Comparison of ENCODE assay signal across 14 cellular contexts in genomic region chr2:161995553-161996016, GRCh38.
A peak's percentile ranks its signal among the peaks of the same experiment; 100 is the strongest.
DNase-seq lines count a peak whose midpoint lies in the region; ATAC-seq lines count a peak whose summit lies in the region.
"Had no signal": no experiment of that assay in that cellular context is flagged by ENCODE, and none has a peak within 500 bp of the region (broad histone marks: within the 10 kb centered on the region; RNA-seq: fewer than 3 reads in every experiment).

No MANE protein-coding gene starts in this region.

- POLR2A ChIA-PET in activated CD4-positive, alpha-beta T cell treated with anti-CD3 and anti-CD28 coated beads for 36 hours (lab: Charles Lee), result no interaction called here
- POLR2A ChIA-PET in naive thymus-derived CD4-positive, alpha-beta T cell (lab: Charles Lee), result interaction anchor here (0.6 to 2.8 kb wide), 5 partner anchors 16 to 115 kb away, joined by 3 to 16 read pairs (median 4); partner anchors contain the start of gene DPP4

- CTCF ChIA-PET in activated CD4-positive, alpha-beta T cell treated with anti-CD3 and anti-CD28 coated beads for 36 hours (lab: Charles Lee), result interaction anchor here (0.9 to 3.4 kb wide), 6 partner anchors 11 to 229 kb away, joined by 3 to 21 read pairs (median 4); no protein-coding TSS in a partner anchor
- CTCF ChIA-PET in naive thymus-derived CD4-positive, alpha-beta T cell (lab: Charles Lee), result interaction anchor here (0.6 to 2.1 kb wide), 7 partner anchors 11 to 1584 kb away, joined by 3 to 7 read pairs (median 3); no protein-coding TSS in a partner anchor

- H3K4me1 ChIP-seq in naive thymus-derived CD4-positive, alpha-beta T cell (ENCODE audit: control insufficient read depth in 2 of 2, insufficient read depth in 2 of 2, low read length in 2 of 2), result peaks cover 26 to 55% of the 10 kb centered on the region in 2 donors

- no peaks in the 10 kb centered on the region for H3K36me3 ChIP-seq in naive thymus-derived CD4-positive, alpha-beta T cell (ENCODE audit: control insufficient read depth in 2 of 3, insufficient read depth in 3 of 3, low read length in 3 of 3)
- H3K36me3 ChIP-seq: breast epithelium had no signal

- peak; percentile 49 for ATAC-seq in activated CD4-positive, alpha-beta T cell treated with anti-CD3 and anti-CD28 coated beads for 36 hours
- peak; percentile 57 to 61 for ATAC-seq in activated naive CD4-positive, alpha-beta T cell treated with anti-CD3 and anti-CD28 coated beads, Interleukin-2, amount 50 U/mL, for 72 hours
- peak; percentile 48 for ATAC-seq in naive thymus-derived CD4-positive, alpha-beta T cell
- ATAC-seq: A549 had no signal

- no peaks in the 10 kb centered on the region for H3K9me3 ChIP-seq in naive thymus-derived CD4-positive, alpha-beta T cell (ENCODE audit: control insufficient read depth in 2 of 3, low read length in 3 of 3)
- H3K9me3 ChIP-seq: A549, breast epithelium had no signal

- H3K27ac Mint-ChIP-seq in activated CD4-positive, alpha-beta T cell treated with anti-CD3 and anti-CD28 coated beads for 36 hours, result peak overlapping the region; percentile 81
- peak overlapping the region; percentile 66 to 93 for H3K27ac Mint-ChIP-seq in activated naive CD4-positive, alpha-beta T cell treated with anti-CD3 and anti-CD28 coated beads, Interleukin-2, amount 50 U/mL, for 72 hours
- H3K27ac Mint-ChIP-seq in naive thymus-derived CD4-positive, alpha-beta T cell, result peak overlapping the region; percentile 91 to 100 (median 96)

- peak overlapping the region; percentile 31 for H3K4me3 ChIP-seq in naive thymus-derived CD4-positive, alpha-beta T cell (ENCODE audit: low read length)
- H3K4me3 ChIP-seq: A549, breast epithelium, smooth muscle cell had no signal

- peak; percentile 38 for DNase-seq in activated CD4-positive, alpha-beta T cell treated with anti-CD3 and anti-CD28 coated beads for 36 hours
- DNase-seq in activated CD4-positive, alpha-beta T cell treated with anti-CD3 and anti-CD28 coated beads for 1 hour, result no peak
- DNase-seq in NCI-H1694 (lab: John Stamatoyannopoulos, UW) (peak; percentile 97), Kasumi-1 (lab: John Stamatoyannopoulos, UW) (no peak), UCSD-AML1 (lab: John Stamatoyannopoulos, UW; ENCODE audit: unreplicated experiment) (no peak), RPMI8226 (no peak)
- no peak for DNase-seq in activated naive CD4-positive, alpha-beta T cell treated with anti-CD3 and anti-CD28 coated beads, Interleukin-2, amount 50 U/mL, for 72 hours (ENCODE audit: low spot score in 2 of 2)
- DNase-seq in naive thymus-derived CD4-positive, alpha-beta T cell, result peak in 5 of 9 donors; percentile 38 to 53 (median 50)
- DNase-seq: NCI-H1436, SIG-M5, substantia nigra had no signal

- intact Hi-C loops in activated CD4-positive, alpha-beta T cell treated with anti-CD3 and anti-CD28 coated beads for 36 hours (cut with DNase I, micrococcal nuclease), result no loop called here
- intact Hi-C loops in naive thymus-derived CD4-positive, alpha-beta T cell (cut with micrococcal nuclease), result loop anchor here in 1 of 2 donors (10.0 kb wide), 1 partner anchor 831 kb away; the partner anchor contains the start of gene TANK

- H3K36me3 Mint-ChIP-seq in activated CD4-positive, alpha-beta T cell treated with anti-CD3 and anti-CD28 coated beads for 36 hours (ENCODE audit: low read depth), result peaks cover 13% of the 10 kb centered on the region
- H3K36me3 Mint-ChIP-seq in activated naive CD4-positive, alpha-beta T cell treated with anti-CD3 and anti-CD28 coated beads, Interleukin-2, amount 50 U/mL, for 72 hours, result peaks cover 2 to 52% of the 10 kb centered on the region in 2 donors
- peaks cover 7 to 76% (median 21%) of the 10 kb centered on the region in 5 donors for H3K36me3 Mint-ChIP-seq in naive thymus-derived CD4-positive, alpha-beta T cell

- H3K27ac ChIP-seq in naive thymus-derived CD4-positive, alpha-beta T cell (ENCODE audit: low read depth, low read length), result peak overlapping the region; percentile 68
- H3K27ac ChIP-seq: A549, breast epithelium had no signal

- H3K4me1 Mint-ChIP-seq in activated CD4-positive, alpha-beta T cell treated with anti-CD3 and anti-CD28 coated beads for 36 hours, result peaks cover 56% of the 10 kb centered on the region
- peaks cover 32 to 81% (median 75%) of the 10 kb centered on the region in 7 donors for H3K4me1 Mint-ChIP-seq in naive thymus-derived CD4-positive, alpha-beta T cell

- no peaks in the 10 kb centered on the region for H3K9me3 Mint-ChIP-seq in activated CD4-positive, alpha-beta T cell treated with anti-CD3 and anti-CD28 coated beads for 36 hours (ENCODE audit: low read depth)
- peaks cover 0 to under 1% of the 10 kb centered on the region in 2 donors for H3K9me3 Mint-ChIP-seq in activated naive CD4-positive, alpha-beta T cell treated with anti-CD3 and anti-CD28 coated beads, Interleukin-2, amount 50 U/mL, for 72 hours
- no peaks in the 10 kb centered on the region for H3K9me3 Mint-ChIP-seq in naive thymus-derived CD4-positive, alpha-beta T cell

- peak overlapping the region; percentile 7 for H3K4me3 Mint-ChIP-seq in activated CD4-positive, alpha-beta T cell treated with anti-CD3 and anti-CD28 coated beads for 36 hours
- peak overlapping the region; percentile 67 to 91 (median 88) for H3K4me3 Mint-ChIP-seq in naive thymus-derived CD4-positive, alpha-beta T cell

- no peaks in the 10 kb centered on the region for H3K27me3 ChIP-seq in naive thymus-derived CD4-positive, alpha-beta T cell (ENCODE audit: control insufficient read depth in 2 of 2, insufficient read depth in 2 of 2, low read length in 2 of 2)
- H3K27me3 ChIP-seq: breast epithelium had no signal

- H3K27me3 Mint-ChIP-seq in activated CD4-positive, alpha-beta T cell treated with anti-CD3 and anti-CD28 coated beads for 36 hours, result no peaks in the 10 kb centered on the region
- H3K27me3 Mint-ChIP-seq in naive thymus-derived CD4-positive, alpha-beta T cell, result no peaks in the 10 kb centered on the region

Comparison
In these comparisons a context has a peak if more than half of its experiments do, and no peak if none do; other contexts are left out.
1. DNase-seq: peak in activated CD4-positive, alpha-beta T cell treated with anti-CD3 and anti-CD28 coated beads for 36 hours (single experiment), NCI-H1694 (single experiment) and naive thymus-derived CD4-positive, alpha-beta T cell (5 of 9); none in activated CD4-positive, alpha-beta T cell treated with anti-CD3 and anti-CD28 coated beads for 1 hour (single experiment), activated naive CD4-positive, alpha-beta T cell treated with anti-CD3 and anti-CD28 coated beads, Interleukin-2, amount 50 U/mL, for 72 hours (0 of 2), Kasumi-1 (0 of 2), UCSD-AML1 (single experiment) and RPMI8226 (single experiment).
2. Peak in every context shown above with its lines, with median percentiles within 50 percentile points of each other: ATAC-seq and H3K27ac Mint-ChIP-seq.